In genomic region chr12:52461693-52462092, GRCh38 we compare ENCODE assay signal across 29 cellular contexts. TPM values are rescaled to one million over a fixed set of nuclear protein-coding genes. Genes with fewer than 3 reads are reported as not detected.
DNase-seq lines count a peak whose midpoint lies in the region; ATAC-seq, FAIRE-seq and TF ChIP-seq lines count a peak whose summit lies in the region.
"Had no signal": no experiment of that assay in that cellular context is flagged by ENCODE, and none has a peak within 500 bp of the region (broad histone marks: within the 10 kb centered on the region; RNA-seq: fewer than 3 reads in every experiment).

No MANE protein-coding gene starts in this region.

- no peaks in the 10 kb centered on the region for H3K4me1 Mint-ChIP-seq in activated CD4-positive, alpha-beta memory T cell treated with anti-CD3 and anti-CD28 coated beads for 36 hours (ENCODE audit: low read depth)
- H3K4me1 Mint-ChIP-seq: CD4-positive, CD25-positive, alpha-beta regulatory T cell; GM23338; H9 had no signal

- CTCF ChIA-PET in activated CD4-positive, alpha-beta memory T cell treated with anti-CD3 and anti-CD28 coated beads for 36 hours (lab: Charles Lee): no interaction called here

- H4K20me1 ChIP-seq in OCI-LY1 (ENCODE audit: insufficient read depth, low read length): no peaks in the 10 kb centered on the region
- no peaks in the 10 kb centered on the region for H4K20me1 ChIP-seq in keratinocyte (ENCODE audit: control insufficient read depth, extremely low read depth, insufficient read depth, low read length)
- H4K20me1 ChIP-seq: BLaER1 had no signal

- H3K4me3 ChIP-seq in OCI-LY1 (ENCODE audit: low read depth, low read length, poor library complexity, severe bottlenecking) (no peak overlapping the region), keratinocyte (ENCODE audit: control insufficient read depth in 2 of 3, extremely low read depth in 1 of 3, insufficient read depth in 2 of 3, low read depth in 1 of 3, low read length in 3 of 3) (no peak overlapping the region), transverse colon (no peak overlapping the region)
- H3K4me3 ChIP-seq: BLaER1, GM12878, GM23338, Peyer's patch, SJSA1 had no signal

- no peak for ATAC-seq in left cardiac atrium
- ATAC-seq: GM12878, GM23338 had no signal

- H3K4me3 Mint-ChIP-seq in activated CD4-positive, alpha-beta memory T cell treated with anti-CD3 and anti-CD28 coated beads for 36 hours: no peak overlapping the region
- H3K4me3 Mint-ChIP-seq: CD4-positive, CD25-positive, alpha-beta regulatory T cell; GM23338; H9; HFFc6 had no signal

- peak; percentile 44 for FAIRE-seq in keratinocyte (lab: Jason Lieb, UNC)
- FAIRE-seq: A204.1, GM12878 had no signal

- peaks cover 4% of the 10 kb centered on the region for H3K27me3 Mint-ChIP-seq in activated CD4-positive, alpha-beta memory T cell treated with anti-CD3 and anti-CD28 coated beads for 36 hours

- in situ Hi-C loops in transverse colon (cut with MboI; ENCODE audit: low pct_ligation_motif_present in 1 of 4, low pct_unique_long_range_greater_than_20kb in 1 of 4, low sequenced_read_pairs in 3 of 4): no loop called here

- no peaks in the 10 kb centered on the region for H3K9me3 Mint-ChIP-seq in activated CD4-positive, alpha-beta memory T cell treated with anti-CD3 and anti-CD28 coated beads for 36 hours
- H3K9me3 Mint-ChIP-seq: CD4-positive, CD25-positive, alpha-beta regulatory T cell; GM23338; H9; HFFc6 had no signal

- no peaks in the 10 kb centered on the region for H3K36me3 Mint-ChIP-seq in activated CD4-positive, alpha-beta memory T cell treated with anti-CD3 and anti-CD28 coated beads for 36 hours
- H3K36me3 Mint-ChIP-seq: CD4-positive, CD25-positive, alpha-beta regulatory T cell had no signal

- no peak overlapping the region for H3K27ac ChIP-seq in OCI-LY1 (ENCODE audit: low read depth, low read length, poor library complexity, severe bottlenecking)
- H3K27ac ChIP-seq in keratinocyte (ENCODE audit: control insufficient read depth, insufficient read depth, low read length): no peak overlapping the region
- no peak overlapping the region for H3K27ac ChIP-seq in transverse colon
- H3K27ac ChIP-seq: BLaER1, Peyer's patch, SJSA1 had no signal

- TF ChIP-seq CTCF in OCI-LY1 (IDR thresholded peaks at IDR 0.05; ENCODE audit: low read length): 0 out of 2 replicates have a peak, but pooled peaks have one; percentile 6
- no peak for TF ChIP-seq CTCF in keratinocyte (optimal IDR thresholded peaks at IDR 0.05 in 1 of 3, IDR thresholded peaks at IDR 0.05 in 1 of 3, conservative IDR thresholded peaks at IDR 0.05 in 1 of 3; ENCODE audit: extremely low read depth in 1 of 3, insufficient read depth in 2 of 3, low read length in 3 of 3)
- no peak for TF ChIP-seq CTCF in transverse colon (IDR thresholded peaks at IDR 0.05)

- DNase-seq in left cardiac atrium (peak; percentile 44), cardiac septum (ENCODE audit: low spot score) (no peak), keratinocyte (ENCODE audit: low read depth, low spot score) (no peak), transverse colon (peak; percentile 25), HCEC 1CT (no peak), NCI-H2029 (lab: John Stamatoyannopoulos, UW) (no peak)
- DNase-seq in activated CD4-positive, alpha-beta memory T cell treated with anti-CD3 and anti-CD28 coated beads for 36 hours: no peak
- DNase-seq: CD4-positive, CD25-positive, alpha-beta regulatory T cell; DMS 273 treated with DMSO at 0.1 percent for 48 hours; DMS79; EL; GDM1; H9; HFFc6; KG1; MM.1S; NCI-H2081 treated with DMSO at 0.1 percent for 48 hours; NCI-H446 treated with DMSO at 0.1 percent for 48 hours; NCI-H526 treated with DMSO at 0.1 percent for 48 hours; OCI-M1; Peyer's patch had no signal

- no peaks in the 10 kb centered on the region for H3K36me3 ChIP-seq in OCI-LY1 (ENCODE audit: insufficient read depth, low read length)
- no peaks in the 10 kb centered on the region for H3K36me3 ChIP-seq in keratinocyte (ENCODE audit: control insufficient read depth in 2 of 2, extremely low read depth in 1 of 2, insufficient read depth in 2 of 2, low read length in 2 of 2)
- H3K36me3 ChIP-seq in transverse colon: no peaks in the 10 kb centered on the region
- H3K36me3 ChIP-seq: BLaER1, Peyer's patch, SJSA1 had no signal

- H3K9me3 ChIP-seq in OCI-LY1 (ENCODE audit: low read length) (no peaks in the 10 kb centered on the region), keratinocyte (ENCODE audit: control insufficient read depth, low read depth, low read length) (no peaks in the 10 kb centered on the region), transverse colon (no peaks in the 10 kb centered on the region)
- H3K9me3 ChIP-seq: BLaER1, Caco-2, Peyer's patch, SJSA1 had no signal

- H3K4me1 ChIP-seq in OCI-LY1 (ENCODE audit: insufficient read depth, low read length, severe bottlenecking) (no peaks in the 10 kb centered on the region), keratinocyte (ENCODE audit: control insufficient read depth, extremely low read depth, insufficient read depth, low read length) (no peaks in the 10 kb centered on the region), transverse colon (no peaks in the 10 kb centered on the region)
- H3K4me1 ChIP-seq: BLaER1, Caco-2, Peyer's patch, SJSA1 had no signal

- dilution Hi-C loops in keratinocyte (cut with MboI; ENCODE audit: extremely low pct_ligation_motif_present, low sequenced_read_pairs): no loop called here

- intact Hi-C loops in left cardiac atrium (cut with DNase I) (no loop called here), cardiac septum (cut with DNase I) (no loop called here), transverse colon (cut with DNase I; ENCODE audit: low total_unique reads) (no loop called here)
- intact Hi-C loops in activated CD4-positive, alpha-beta memory T cell treated with anti-CD3 and anti-CD28 coated beads for 36 hours (cut with micrococcal nuclease): no loop called here

- H3K27me3 ChIP-seq in OCI-LY1 (ENCODE audit: insufficient read depth, low read length) (no peaks in the 10 kb centered on the region), keratinocyte (ENCODE audit: control insufficient read depth, extremely low read depth, insufficient read depth, low read length) (no peaks in the 10 kb centered on the region), transverse colon (no peaks in the 10 kb centered on the region)
- H3K27me3 ChIP-seq: BLaER1, Peyer's patch had no signal

- H3K9me1 ChIP-seq in keratinocyte (ENCODE audit: control insufficient read depth, extremely low read depth, insufficient read depth, low read length): no peaks in the 10 kb centered on the region

- H3K27ac Mint-ChIP-seq in activated CD4-positive, alpha-beta memory T cell treated with anti-CD3 and anti-CD28 coated beads for 36 hours: no peak overlapping the region
- H3K27ac Mint-ChIP-seq: CD4-positive, CD25-positive, alpha-beta regulatory T cell; GM23338; H9; HFFc6 had no signal

- H3F3A ChIP-seq in OCI-LY1 (ENCODE audit: insufficient read depth, low read length): no peaks in the 10 kb centered on the region

- H3K9ac ChIP-seq in OCI-LY1 (ENCODE audit: low read length): no peak overlapping the region
- H3K9ac ChIP-seq in keratinocyte (ENCODE audit: control insufficient read depth, extremely low read depth, insufficient read depth, low read length): no peak overlapping the region
- H3K9ac ChIP-seq: BLaER1 had no signal

- no peak overlapping the region for H2AFZ ChIP-seq in OCI-LY1 (ENCODE audit: low read length)
- no peak overlapping the region for H2AFZ ChIP-seq in keratinocyte (ENCODE audit: control insufficient read depth, low read length)
- H2AFZ ChIP-seq: GM23338 had no signal

- H3K9me2 ChIP-seq in OCI-LY1 (ENCODE audit: low read depth, low read length): no peaks in the 10 kb centered on the region

- H3K4me2 ChIP-seq in OCI-LY1 (ENCODE audit: low read length): no peak overlapping the region
- H3K4me2 ChIP-seq in keratinocyte (ENCODE audit: control insufficient read depth, extremely low read depth, insufficient read depth, low read depth, low read length): no peak overlapping the region
- H3K4me2 ChIP-seq: BLaER1, GM23338 had no signal

- WGBS in transverse colon (ENCODE audit: low coverage in 1 of 2), 2 donors: 10 to 37% methylated on average over 2 to 5 of the region's 5 CpGs

- POLR2A ChIA-PET in activated CD4-positive, alpha-beta memory T cell treated with anti-CD3 and anti-CD28 coated beads for 36 hours (lab: Charles Lee): no interaction called here

- TF ChIP-seq POLR2A in transverse colon (IDR thresholded peaks at IDR 0.05): no peak

- no peak for TF ChIP-seq EP300 in transverse colon (IDR thresholded peaks at IDR 0.05; ENCODE audit: low read depth)

- H3K79me2 ChIP-seq in OCI-LY1 (ENCODE audit: insufficient read depth, low read length) (no peaks in the 10 kb centered on the region), keratinocyte (ENCODE audit: control insufficient read depth, insufficient read depth, low read length) (no peaks in the 10 kb centered on the region)

RNA-seq across cellular contexts. Expression of gene KRT6B, which starts 9.7 kb away (rescaled TPM):
- total RNA-seq in left cardiac atrium (not detected), cardiac septum (not detected), transverse colon (not detected)
- 1,722 to 4,902 TPM (median 2,016 TPM) in 3 replicates for polyA plus RNA-seq in keratinocyte
- polyA plus RNA-seq in keratinocyte (2011; ENCODE audit: low read depth): 2,938 TPM
- polyA plus RNA-seq in keratinocyte (2011; cell fraction: cytosol; rRNA removed): 2,812 and 3,083 TPM in 2 replicates
- polyA plus RNA-seq in keratinocyte (2011; cell fraction: nucleus; rRNA removed): 2,797 and 2,980 TPM in 2 replicates
- polyA plus RNA-seq in keratinocyte (2012; ENCODE audit: low replicate concordance): 1,858 and 2,565 TPM in 2 replicates
- 2,114 to 3,991 TPM (median 2,742 TPM) in 3 replicates for polyA minus RNA-seq in keratinocyte
- 3,211 TPM for polyA minus RNA-seq in keratinocyte (2011; cell fraction: cytosol; rRNA and poly(A)+ RNA removed)
- polyA minus RNA-seq in keratinocyte (2011; cell fraction: nucleus; rRNA and poly(A)+ RNA removed): 1,354 and 1,584 TPM in 2 replicates
- total RNA-seq in activated CD4-positive, alpha-beta memory T cell treated with anti-CD3 and anti-CD28 coated beads for 36 hours: not detected
- total RNA-seq: Caco-2; CD4-positive, CD25-positive, alpha-beta regulatory T cell; GM12878; GM23338; H9; HFFc6; Peyer's patch; SJSA1 had no signal
- polyA plus RNA-seq: AG04450; CD4-positive, CD25-positive, alpha-beta regulatory T cell; GM23338 had no signal

RNA-seq across cellular contexts. Expression of gene KRT6C, which starts 11.9 kb away (rescaled TPM):
- not detected for total RNA-seq in left cardiac atrium
- total RNA-seq in cardiac septum: not detected
- 203 to 1,358 TPM (median 357 TPM) in 3 replicates for polyA plus RNA-seq in keratinocyte
- 180 TPM for polyA plus RNA-seq in keratinocyte (2011; ENCODE audit: low read depth)
- polyA plus RNA-seq in keratinocyte (2011; cell fraction: cytosol; rRNA removed): 276 and 391 TPM in 2 replicates
- polyA plus RNA-seq in keratinocyte (2011; cell fraction: nucleus; rRNA removed): 374 and 380 TPM in 2 replicates
- 210 and 280 TPM in 2 replicates for polyA plus RNA-seq in keratinocyte (2012; ENCODE audit: low replicate concordance)
- polyA minus RNA-seq in keratinocyte: 453 to 1,813 TPM (median 710 TPM) in 3 replicates
- polyA minus RNA-seq in keratinocyte (2011; cell fraction: cytosol; rRNA and poly(A)+ RNA removed): 562 TPM
- polyA minus RNA-seq in keratinocyte (2011; cell fraction: nucleus; rRNA and poly(A)+ RNA removed): 354 and 380 TPM in 2 replicates
- 10 to 100 TPM in 1 of 4 donors, not detected in 3; 23.9 TPM for total RNA-seq in transverse colon
- total RNA-seq in activated CD4-positive, alpha-beta memory T cell treated with anti-CD3 and anti-CD28 coated beads for 36 hours: not detected
- total RNA-seq: Caco-2; CD4-positive, CD25-positive, alpha-beta regulatory T cell; GM12878; GM23338; H9; HFFc6; SJSA1 had no signal
- polyA plus RNA-seq: AG04450; CD4-positive, CD25-positive, alpha-beta regulatory T cell; GM12878; GM23338 had no signal

RNA-seq across cellular contexts. Expression of gene KRT75, which starts 27.5 kb away (rescaled TPM):
- total RNA-seq in left cardiac atrium (not detected), cardiac septum (not detected), transverse colon (not detected)
- polyA plus RNA-seq in keratinocyte: 59.4 to 151 TPM (median 60.5 TPM) in 3 replicates
- polyA plus RNA-seq in keratinocyte (2011; ENCODE audit: low read depth): 143 TPM
- polyA plus RNA-seq in keratinocyte (2011; cell fraction: cytosol; rRNA removed): 91.3 and 121 TPM in 2 replicates
- polyA plus RNA-seq in keratinocyte (2011; cell fraction: nucleus; rRNA removed): 151 and 198 TPM in 2 replicates
- polyA plus RNA-seq in keratinocyte (2012; ENCODE audit: low replicate concordance): 57.0 and 152 TPM in 2 replicates
- 77.0 to 171 TPM (median 89.5 TPM) in 3 replicates for polyA minus RNA-seq in keratinocyte
- polyA minus RNA-seq in keratinocyte (2011; cell fraction: cytosol; rRNA and poly(A)+ RNA removed): 144 TPM
- polyA minus RNA-seq in keratinocyte (2011; cell fraction: nucleus; rRNA and poly(A)+ RNA removed): 87.8 and 113 TPM in 2 replicates
- not detected for total RNA-seq in activated CD4-positive, alpha-beta memory T cell treated with anti-CD3 and anti-CD28 coated beads for 36 hours
- total RNA-seq: Caco-2; CD4-positive, CD25-positive, alpha-beta regulatory T cell; GM12878; GM23338; H9; HFFc6; Peyer's patch; SJSA1 had no signal
- polyA plus RNA-seq: AG04450; CD4-positive, CD25-positive, alpha-beta regulatory T cell; GM12878; GM23338 had no signal

RNA-seq across cellular contexts. Expression of gene KRT6A, which starts 31.4 kb away (rescaled TPM):
- total RNA-seq in left cardiac atrium: 1 to 10 TPM in 1 of 2 donors, under 1 TPM in 1; 0.24 to 1.2 TPM
- total RNA-seq in cardiac septum: not detected
- polyA plus RNA-seq in keratinocyte: 10,395 to 23,012 TPM (median 12,338 TPM) in 3 replicates
- 36,695 TPM for polyA plus RNA-seq in keratinocyte (2011; ENCODE audit: low read depth)
- 11,622 and 15,916 TPM in 2 replicates for polyA plus RNA-seq in keratinocyte (2011; cell fraction: cytosol; rRNA removed)
- 13,095 and 13,115 TPM in 2 replicates for polyA plus RNA-seq in keratinocyte (2011; cell fraction: nucleus; rRNA removed)
- 9,877 and 13,559 TPM in 2 replicates for polyA plus RNA-seq in keratinocyte (2012; ENCODE audit: low replicate concordance)
- polyA minus RNA-seq in keratinocyte: 12,898 to 17,765 TPM (median 16,942 TPM) in 3 replicates
- 17,686 TPM for polyA minus RNA-seq in keratinocyte (2011; cell fraction: cytosol; rRNA and poly(A)+ RNA removed)
- polyA minus RNA-seq in keratinocyte (2011; cell fraction: nucleus; rRNA and poly(A)+ RNA removed): 6,738 and 7,678 TPM in 2 replicates
- total RNA-seq in transverse colon: not detected
- total RNA-seq in activated CD4-positive, alpha-beta memory T cell treated with anti-CD3 and anti-CD28 coated beads for 36 hours: not detected
- total RNA-seq: CD4-positive, CD25-positive, alpha-beta regulatory T cell; GM12878; GM23338; H9; HFFc6; SJSA1 had no signal
- polyA plus RNA-seq: AG04450; CD4-positive, CD25-positive, alpha-beta regulatory T cell; GM23338 had no signal

RNA-seq across cellular contexts. Expression of gene KRT82, which starts 55.6 kb away (rescaled TPM):
- total RNA-seq in left cardiac atrium: not detected
- total RNA-seq in cardiac septum: not detected
- polyA plus RNA-seq in keratinocyte: 0.03 TPM in 1 of 3 replicates, not detected in the others
- 0.10 TPM for polyA plus RNA-seq in keratinocyte (2011; ENCODE audit: low read depth)
- not detected in 2 replicates for polyA plus RNA-seq in keratinocyte (2011; cell fraction: cytosol; rRNA removed)
- not detected in 2 replicates for polyA plus RNA-seq in keratinocyte (2011; cell fraction: nucleus; rRNA removed)
- 0.25 TPM in 1 of 2 replicates, not detected in the other for polyA plus RNA-seq in keratinocyte (2012; ENCODE audit: low replicate concordance)
- not detected in 3 replicates for polyA minus RNA-seq in keratinocyte
- not detected for polyA minus RNA-seq in keratinocyte (2011; cell fraction: cytosol; rRNA and poly(A)+ RNA removed)
- not detected in 2 replicates for polyA minus RNA-seq in keratinocyte (2011; cell fraction: nucleus; rRNA and poly(A)+ RNA removed)
- total RNA-seq in transverse colon: not detected
- total RNA-seq in activated CD4-positive, alpha-beta memory T cell treated with anti-CD3 and anti-CD28 coated beads for 36 hours: not detected
- total RNA-seq: Caco-2; CD4-positive, CD25-positive, alpha-beta regulatory T cell; GM12878; GM23338; H9; HFFc6; Peyer's patch; SJSA1 had no signal
- polyA plus RNA-seq: AG04450; CD4-positive, CD25-positive, alpha-beta regulatory T cell; GM12878; GM23338 had no signal

Comparison
In these comparisons a context has a peak if more than half of its experiments do, and no peak if none do; other contexts are left out.
1. DNase-seq: peak in left cardiac atrium (single experiment) and transverse colon (single experiment); none in cardiac septum (single experiment), keratinocyte (single experiment), activated CD4-positive, alpha-beta memory T cell treated with anti-CD3 and anti-CD28 coated beads for 36 hours (single experiment), HCEC 1CT (single experiment) and NCI-H2029 (single experiment).